24 cellular contexts compared by ENCODE assay signal in genomic region chr12:23853640-23854039, GRCh38.
"Had no signal": no experiment of that assay in that cellular context is flagged by ENCODE, and none has a peak within 500 bp of the region (broad histone marks: within the 10 kb centered on the region; RNA-seq: fewer than 3 reads in every experiment).

No MANE protein-coding gene starts in this region.

- ATAC-seq: effector memory CD8-positive, alpha-beta T cell; foreskin keratinocyte; gastroesophageal sphincter; heart left ventricle; left colon; left lobe of liver; left ventricle myocardium superior; lower lobe of right lung; mucosa of descending colon had no signal

- H3K4me3 ChIP-seq: colonic mucosa, esophagus muscularis mucosa, gastroesophageal sphincter, heart left ventricle, hepatocyte, lower lobe of right lung, mucosa of descending colon had no signal

- FAIRE-seq: endothelial cell of umbilical vein had no signal

- H3K4me2 ChIP-seq: hepatocyte had no signal

- H3K9me3 ChIP-seq: colonic mucosa, lower lobe of right lung, mucosa of descending colon had no signal

- H3K27ac Mint-ChIP-seq: dendritic cell treated with granulocyte-macrophage colony-stimulating factor and Interleukin-4, amounts not matched to agents 40 ng/mL and 50 ng/mL, for 4 days; effector memory CD8-positive, alpha-beta T cell; immature natural killer cell; mesothelial cell of epicardium; naive B cell had no signal

- H3K4me1 ChIP-seq: colonic mucosa, esophagus muscularis mucosa, foreskin keratinocyte, gastroesophageal sphincter, heart left ventricle, lower lobe of right lung had no signal

- H3K36me3 Mint-ChIP-seq: immature natural killer cell, mesothelial cell of epicardium, naive B cell had no signal

- H3K79me2 ChIP-seq: hepatocyte had no signal

- H3K36me3 ChIP-seq: colonic mucosa, esophagus muscularis mucosa, gastroesophageal sphincter, heart left ventricle, lower lobe of right lung had no signal

- H3K27me3 ChIP-seq: colonic mucosa, esophagus muscularis mucosa, foreskin keratinocyte, gastroesophageal sphincter, heart left ventricle, hepatocyte had no signal

- H3K27ac ChIP-seq: colonic mucosa, esophagus muscularis mucosa, foreskin keratinocyte, gastroesophageal sphincter, heart left ventricle, hepatocyte, lower lobe of right lung had no signal

- H3K27me3 Mint-ChIP-seq: dendritic cell treated with granulocyte-macrophage colony-stimulating factor and Interleukin-4, amounts not matched to agents 40 ng/mL and 50 ng/mL, for 4 days; effector memory CD8-positive, alpha-beta T cell; naive B cell had no signal

- H2AFZ ChIP-seq: hepatocyte had no signal

- DNase-seq: colonic mucosa; cortex of kidney; effector CD8-positive, alpha-beta T cell; effector memory CD8-positive, alpha-beta T cell; foreskin keratinocyte; heart left ventricle; hypothalamus; immature natural killer cell; islet precursor cell; kidney; kidney glomerular epithelial cell; left colon; left ventricle myocardium superior; lower lobe of right lung; mesenchymal stem cell; mucosa of descending colon; naive B cell had no signal

- H3K4me1 Mint-ChIP-seq: immature natural killer cell, mesothelial cell of epicardium, naive B cell had no signal

- H3K4me3 Mint-ChIP-seq: dendritic cell treated with granulocyte-macrophage colony-stimulating factor and Interleukin-4, amounts not matched to agents 40 ng/mL and 50 ng/mL, for 4 days; effector memory CD8-positive, alpha-beta T cell; immature natural killer cell; mesothelial cell of epicardium; naive B cell had no signal
